Comparison of ENCODE assay signal across 17 cellular contexts in genomic region chr19:19470579-19470978, GRCh38. TPM values are rescaled to one million over a fixed set of nuclear protein-coding genes. Genes with fewer than 3 reads are reported as not detected.
DNase-seq lines count a peak whose midpoint lies in the region; ATAC-seq and TF ChIP-seq lines count a peak whose summit lies in the region.
"Had no signal": no experiment of that assay in that cellular context is flagged by ENCODE, and none has a peak within 500 bp of the region (broad histone marks: within the 10 kb centered on the region; RNA-seq: fewer than 3 reads in every experiment).

No MANE protein-coding gene starts in this region.

- 95% methylated on average over 3 of the region's 3 CpGs for WGBS in hepatocyte (ENCODE audit: low lambda C conversion rate, missing lambda C conversion rate)

- ATAC-seq in T-helper 17 cell (no peak), HG03280 (IDR thresholded peaks at IDR 0.05; ENCODE audit: unreplicated experiment) (no peak), Right ventricle myocardium superior (ENCODE audit: poor library complexity) (no peak)
- no peak for ATAC-seq in naive thymus-derived CD8-positive, alpha-beta T cell
- ATAC-seq: sciatic nerve had no signal

- H3K36me3 Mint-ChIP-seq in CD14-positive monocyte, result peaks cover 56 to 65% of the 10 kb centered on the region in 2 donors
- peaks cover 13% of the 10 kb centered on the region for H3K36me3 Mint-ChIP-seq in T-helper 17 cell (ENCODE audit: low read depth)
- H3K36me3 Mint-ChIP-seq in naive thymus-derived CD8-positive, alpha-beta T cell, result peaks cover 16 to 71% (median 45%) of the 10 kb centered on the region in 3 donors

- POLR2A ChIA-PET in naive thymus-derived CD8-positive, alpha-beta T cell (lab: Charles Lee), result interaction anchor here (0.7 to 1.0 kb wide), 2 partner anchors 11 to 53 kb away, joined by 4 to 6 read pairs; no protein-coding TSS in a partner anchor

- no peak overlapping the region for H3K4me3 Mint-ChIP-seq in CD14-positive monocyte
- H3K4me3 Mint-ChIP-seq in T-helper 17 cell, result peak overlapping the region; percentile 39
- H3K4me3 Mint-ChIP-seq in naive thymus-derived CD8-positive, alpha-beta T cell, result peak overlapping the region in 1 of 10 donors; percentile 26
- H3K4me3 Mint-ChIP-seq: activated naive CD4-positive, alpha-beta T cell treated with anti-CD3 and anti-CD28 coated beads, Interleukin-2, amount 50 U/mL, for 24 hours had no signal

- H2AFZ ChIP-seq in hepatocyte, result no peak overlapping the region

- H3K4me1 ChIP-seq in DOHH2 (ENCODE audit: control insufficient read depth, low read length) (peaks cover 57% of the 10 kb centered on the region), hepatocyte (ENCODE audit: insufficient read depth) (no peaks in the 10 kb centered on the region)

- H3K79me2 ChIP-seq in DOHH2 (ENCODE audit: control insufficient read depth, low read length) (peaks cover 98% of the 10 kb centered on the region), hepatocyte (peaks cover 76% of the 10 kb centered on the region)

- H3K27ac Mint-ChIP-seq in CD14-positive monocyte (peak overlapping the region; percentile 66 to 90 (median 83)), T-helper 17 cell (peak overlapping the region; percentile 96)
- H3K27ac Mint-ChIP-seq in naive thymus-derived CD8-positive, alpha-beta T cell, result peak overlapping the region in 6 of 10 donors; percentile 5 to 74 (median 36)

- H3K9me3 Mint-ChIP-seq in CD14-positive monocyte, result peaks cover 27 to 43% (median 33%) of the 10 kb centered on the region in 7 donors
- H3K9me3 Mint-ChIP-seq in naive thymus-derived CD8-positive, alpha-beta T cell, result peaks cover 0 to 21% (median 13%) of the 10 kb centered on the region in 9 donors

- H3K9me2 ChIP-seq in DOHH2 (replicated peaks; ENCODE audit: control insufficient read depth, low read length), result no peaks in the 10 kb centered on the region
- no peaks in the 10 kb centered on the region for H3K9me2 ChIP-seq in hepatocyte (replicated peaks; ENCODE audit: insufficient read depth)

- H3K4me1 Mint-ChIP-seq in CD14-positive monocyte (peaks cover 29% of the 10 kb centered on the region), T-helper 17 cell (peaks cover 41% of the 10 kb centered on the region)
- H3K4me1 Mint-ChIP-seq in naive thymus-derived CD8-positive, alpha-beta T cell, result peaks cover 25 to 69% (median 55%) of the 10 kb centered on the region in 4 donors

- peaks cover 8% of the 10 kb centered on the region for H3F3A ChIP-seq in DOHH2 (ENCODE audit: control insufficient read depth, insufficient read depth)

- peaks cover 76% of the 10 kb centered on the region for H3K36me3 ChIP-seq in DOHH2 (ENCODE audit: control insufficient read depth, low read length)
- peaks cover 8% of the 10 kb centered on the region for H3K36me3 ChIP-seq in hepatocyte (replicated peaks; ENCODE audit: insufficient read depth, low read depth)

- H3K4me3 ChIP-seq in DOHH2 (ENCODE audit: low read length), result peak overlapping the region; percentile 37
- no peak overlapping the region for H3K4me3 ChIP-seq in hepatocyte
- H3K4me3 ChIP-seq: Peyer's patch had no signal

- H3K27me3 ChIP-seq in DOHH2 (ENCODE audit: control insufficient read depth, low read length) (no peaks in the 10 kb centered on the region), hepatocyte (no peaks in the 10 kb centered on the region)
- H3K27me3 ChIP-seq: Peyer's patch had no signal

- H3K9me3 ChIP-seq in DOHH2 (ENCODE audit: control insufficient read depth, insufficient read depth, low read length), result peaks cover 31% of the 10 kb centered on the region
- peaks cover 7% of the 10 kb centered on the region for H3K9me3 ChIP-seq in T-helper 17 cell (ENCODE audit: control insufficient read depth, low read length, poor library complexity, severe bottlenecking)
- peaks cover 25% of the 10 kb centered on the region for H3K9me3 ChIP-seq in hepatocyte (ENCODE audit: low read depth)

- H4K20me1 ChIP-seq in DOHH2 (ENCODE audit: control insufficient read depth, insufficient read depth, low read depth, low read length) (peaks cover 8% of the 10 kb centered on the region), hepatocyte (ENCODE audit: insufficient read depth, poor library complexity, severe bottlenecking) (peaks cover 2% of the 10 kb centered on the region)

- intact Hi-C loops in CD14-positive monocyte (cut with micrococcal nuclease), result no loop called here
- intact Hi-C loops in Right ventricle myocardium superior (cut with DNase I), result no loop called here

- H3K27me3 Mint-ChIP-seq in CD14-positive monocyte (ENCODE audit: low read depth in 3 of 3) (no peaks in the 10 kb centered on the region), T-helper 17 cell (no peaks in the 10 kb centered on the region)
- H3K27me3 Mint-ChIP-seq in naive thymus-derived CD8-positive, alpha-beta T cell, result no peaks in the 10 kb centered on the region
- H3K27me3 Mint-ChIP-seq: activated naive CD4-positive, alpha-beta T cell treated with anti-CD3 and anti-CD28 coated beads, Interleukin-2, amount 50 U/mL, for 24 hours had no signal

- no peak for DNase-seq in CD14-positive monocyte (ENCODE audit: low spot score)
- DNase-seq in T-helper 17 cell, result no peak
- DNase-seq in naive thymus-derived CD8-positive, alpha-beta T cell, result no peak
- DNase-seq in Right ventricle myocardium superior, result no peak
- DNase-seq in hepatocyte (ENCODE audit: low spot score), result no peak
- DNase-seq: activated CD8-positive, alpha-beta memory T cell treated with anti-CD3 and anti-CD28 coated beads, Interleukin-2, amount 50 U/mL, for 4 hours; effector CD4-positive, alpha-beta T cell; mesendoderm; NCI-H2081 treated with DMSO at 0.1 percent for 48 hours; NCI-H524; nucleus accumbens; Peyer's patch; stimulated activated CD4-positive, alpha-beta T cell treated with anti-CD3 and anti-CD28 coated beads, Interleukin-2, amount 100 ng/mL, for 24 hours had no signal

- H3K4me2 ChIP-seq in DOHH2 (ENCODE audit: low read length), result peak overlapping the region; percentile 54
- no peak overlapping the region for H3K4me2 ChIP-seq in hepatocyte

- peak overlapping the region; percentile 61 for H3K27ac ChIP-seq in DOHH2 (ENCODE audit: low read depth, low read length)
- no peak overlapping the region for H3K27ac ChIP-seq in hepatocyte
- H3K27ac ChIP-seq: Peyer's patch had no signal

- TF ChIP-seq CTCF in CD14-positive monocyte (IDR thresholded peaks at IDR 0.05), result no peak
- TF ChIP-seq CTCF in DOHH2 (IDR thresholded peaks at IDR 0.05; ENCODE audit: low read depth, low read length, poor library complexity, severe bottlenecking), result no peak
- TF ChIP-seq CTCF in hepatocyte (IDR thresholded peaks at IDR 0.05; ENCODE audit: poor library complexity), result no peak

RNA-seq across cellular contexts. Expression of gene TSSK6, which starts 44.8 kb away (rescaled TPM):
- polyA plus RNA-seq in CD14-positive monocyte (under 1 TPM in 1 of 2 donors, not detected in 1; 0.27 TPM), hepatocyte (1.3 TPM in 1 of 2 replicates, not detected in the other)
- total RNA-seq in T-helper 17 cell (1 to 10 TPM; 3.8 to 3.9 TPM), Right ventricle myocardium superior (0.67 TPM), hepatocyte (0.87 and 1.1 TPM in 2 replicates)
- 10 to 100 TPM in 1 of 2 experiments, 1 to 10 TPM in 1; 9.3 to 10.8 TPM for total RNA-seq in naive thymus-derived CD8-positive, alpha-beta T cell
- 1 to 10 TPM in 2 of 3 donors, under 1 TPM in 1; 0.59 to 3.7 (median 3.1) TPM for polyA plus RNA-seq in naive thymus-derived CD8-positive, alpha-beta T cell

RNA-seq across cellular contexts. Expression of gene NDUFA13, which starts 45.4 kb away (rescaled TPM):
- polyA plus RNA-seq in CD14-positive monocyte, result 100 to 1,000 TPM; 361 to 433 TPM
- total RNA-seq in T-helper 17 cell, result 100 to 1,000 TPM; 175 to 195 TPM
- 100 to 1,000 TPM; 177 to 180 TPM for total RNA-seq in naive thymus-derived CD8-positive, alpha-beta T cell
- polyA plus RNA-seq in naive thymus-derived CD8-positive, alpha-beta T cell, result 100 to 1,000 TPM; 329 to 360 (median 338) TPM
- 1,367 TPM for total RNA-seq in Right ventricle myocardium superior
- total RNA-seq in hepatocyte, result 46.3 and 80.4 TPM in 2 replicates
- polyA plus RNA-seq in hepatocyte, result 598 and 615 TPM in 2 replicates

RNA-seq across cellular contexts. Expression of gene YJEFN3, which starts 58.1 kb away (rescaled TPM):
- polyA plus RNA-seq in CD14-positive monocyte, result not detected
- 1 to 10 TPM; 3.0 to 6.1 TPM for total RNA-seq in T-helper 17 cell
- 10 to 100 TPM; 11.1 to 12.8 TPM for total RNA-seq in naive thymus-derived CD8-positive, alpha-beta T cell
- under 1 TPM in 2 of 3 donors, not detected in 1; 0.08 to 0.63 TPM for polyA plus RNA-seq in naive thymus-derived CD8-positive, alpha-beta T cell
- total RNA-seq in Right ventricle myocardium superior, result 5.8 TPM
- 0.72 and 3.0 TPM in 2 replicates for total RNA-seq in hepatocyte
- polyA plus RNA-seq in hepatocyte, result 12.5 and 14.0 TPM in 2 replicates

Comparison
In these comparisons a context has a peak if more than half of its experiments do, and no peak if none do; other contexts are left out.
1. H3K27ac Mint-ChIP-seq: peak in every context shown above with its lines; median percentile 96 in T-helper 17 cell; 83 in CD14-positive monocyte; 36 in naive thymus-derived CD8-positive, alpha-beta T cell.